9 cellular contexts compared by ENCODE assay signal in genomic region chr5:112978836-112979235, GRCh38. TPM values are rescaled to one million over a fixed set of nuclear protein-coding genes. Genes with fewer than 3 reads are reported as not detected.
A peak's percentile ranks its signal among the peaks of the same experiment; 100 is the strongest.
DNase-seq lines count a peak whose midpoint lies in the region; ATAC-seq, FAIRE-seq and TF ChIP-seq lines count a peak whose summit lies in the region.
"Had no signal": no experiment of that assay in that cellular context is flagged by ENCODE, and none has a peak within 500 bp of the region (broad histone marks: within the 10 kb centered on the region; RNA-seq: fewer than 3 reads in every experiment).

No MANE protein-coding gene starts in this region.

- no peak overlapping the region for H3K9ac ChIP-seq in HUES48 (ENCODE audit: low read depth, low read length)
- H3K9ac ChIP-seq in mesendoderm (ENCODE audit: low read length): no peak overlapping the region

- WGBS in mesendoderm (ENCODE audit: extremely low coverage, insufficient coverage, low lambda C conversion rate): no CpG with 5 or more reads among the region's 2 CpGs

- no peak overlapping the region for H3K18ac ChIP-seq in mesendoderm (ENCODE audit: low read length)

- H3K4me2 ChIP-seq in mesendoderm (ENCODE audit: low read length): no peak overlapping the region

- peaks cover 49% of the 10 kb centered on the region for H3K79me2 ChIP-seq in mesendoderm (ENCODE audit: control insufficient read depth, insufficient read depth, low read length)

- H4K8ac ChIP-seq in mesendoderm (ENCODE audit: low read depth, low read length): no peak overlapping the region

- intact Hi-C loops in Calu3 (cut with micrococcal nuclease; ENCODE audit: unreplicated experiment): no loop called here

- peaks cover under 1% of the 10 kb centered on the region for H3K79me1 ChIP-seq in mesendoderm (ENCODE audit: low read length)

- H3K4me3 Mint-ChIP-seq in Calu3 (ENCODE audit: low read depth, unreplicated experiment): peak overlapping the region; percentile 83
- peak overlapping the region; percentile 94 for H3K4me3 Mint-ChIP-seq in activated T-helper 17 cell treated with anti-CD3 and anti-CD28 coated beads, Interleukin-2, amount 50 U/mL, for 72 hours

- H2BK120ac ChIP-seq in mesendoderm (ENCODE audit: low read depth, low read length): no peak overlapping the region

- H2BK5ac ChIP-seq in mesendoderm (ENCODE audit: low read length): no peak overlapping the region

- H3K27ac ChIP-seq in HUES48 (ENCODE audit: low read depth, low read length) (peak overlapping the region; percentile 7), mesendoderm (ENCODE audit: low read depth, low read length) (no peak overlapping the region)
- H3K27ac ChIP-seq: prostate gland had no signal

- H3K9me3 ChIP-seq in HUES48 (ENCODE audit: control insufficient read depth, insufficient read depth, low read length): no peaks in the 10 kb centered on the region
- H3K9me3 ChIP-seq: prostate gland had no signal

- CTCF ChIA-PET in Calu3 (lab: Charles Lee): interaction anchor here (0.6 to 1.4 kb wide), 2 partner anchors 17 to 19 kb away, joined by 3 to 4 read pairs; no protein-coding TSS in a partner anchor

- no peak overlapping the region for H3K56ac ChIP-seq in mesendoderm (ENCODE audit: low read length)

- H3K27ac Mint-ChIP-seq in Calu3 (ENCODE audit: unreplicated experiment): peak overlapping the region; percentile 72
- peak overlapping the region; percentile 98 for H3K27ac Mint-ChIP-seq in activated T-helper 17 cell treated with anti-CD3 and anti-CD28 coated beads, Interleukin-2, amount 50 U/mL, for 72 hours

- peaks cover 42% of the 10 kb centered on the region for H3K4me1 Mint-ChIP-seq in Calu3 (ENCODE audit: low read depth, unreplicated experiment)
- peaks cover 26% of the 10 kb centered on the region for H3K4me1 Mint-ChIP-seq in activated T-helper 17 cell treated with anti-CD3 and anti-CD28 coated beads, Interleukin-2, amount 50 U/mL, for 72 hours

- peaks cover 43% of the 10 kb centered on the region for H3K36me3 Mint-ChIP-seq in Calu3 (ENCODE audit: insufficient read depth, unreplicated experiment)
- peaks cover 67% of the 10 kb centered on the region for H3K36me3 Mint-ChIP-seq in activated T-helper 17 cell treated with anti-CD3 and anti-CD28 coated beads, Interleukin-2, amount 50 U/mL, for 72 hours (ENCODE audit: low read depth)

- H3K4me1 ChIP-seq in HUES48 (ENCODE audit: control insufficient read depth, insufficient read depth, low read length): peaks cover 46% of the 10 kb centered on the region
- peaks cover 5% of the 10 kb centered on the region for H3K4me1 ChIP-seq in mesendoderm (ENCODE audit: control insufficient read depth, low read depth, low read length)
- H3K4me1 ChIP-seq: prostate gland had no signal

- H3K27me3 ChIP-seq in HUES48 (ENCODE audit: control insufficient read depth, insufficient read depth, low read length): no peaks in the 10 kb centered on the region
- H3K27me3 ChIP-seq in mesendoderm (ENCODE audit: insufficient read depth, low read length, poor library complexity): no peaks in the 10 kb centered on the region

- H2BK15ac ChIP-seq in mesendoderm (replicated peaks; ENCODE audit: low read depth): no peak overlapping the region

- H3K9me3 Mint-ChIP-seq in Calu3 (ENCODE audit: low read depth, unreplicated experiment): no peaks in the 10 kb centered on the region
- no peaks in the 10 kb centered on the region for H3K9me3 Mint-ChIP-seq in activated T-helper 17 cell treated with anti-CD3 and anti-CD28 coated beads, Interleukin-2, amount 50 U/mL, for 72 hours

- H3K4me3 ChIP-seq in HUES48 (ENCODE audit: low read depth, low read length) (peak overlapping the region; percentile 90), mesendoderm (ENCODE audit: low read length) (no peak overlapping the region)

- no TSS peak for BruUV-seq in Calu3 (replicated peaks; lab: Mats Ljungman, UMichigan)

- no peak overlapping the region for H4K5ac ChIP-seq in mesendoderm (ENCODE audit: low read length)

- H2AK5ac ChIP-seq in mesendoderm (ENCODE audit: low read length): no peak overlapping the region

- no peak for FAIRE-seq in GM19239 (lab: Jason Lieb, UNC)

- no peak overlapping the region for H3K4ac ChIP-seq in mesendoderm (ENCODE audit: low read depth, low read length)

- H3K23ac ChIP-seq in mesendoderm (ENCODE audit: low read length): no peak overlapping the region

- no peak for TF ChIP-seq CTCF in Calu3 (IDR thresholded peaks at IDR 0.05; ENCODE audit: unreplicated experiment)

- no peaks in the 10 kb centered on the region for H3K27me3 Mint-ChIP-seq in Calu3 (ENCODE audit: unreplicated experiment)
- no peaks in the 10 kb centered on the region for H3K27me3 Mint-ChIP-seq in activated T-helper 17 cell treated with anti-CD3 and anti-CD28 coated beads, Interleukin-2, amount 50 U/mL, for 72 hours

- H3K36me3 ChIP-seq in HUES48 (ENCODE audit: control insufficient read depth, insufficient read depth, low read length): peaks cover 10% of the 10 kb centered on the region
- no peaks in the 10 kb centered on the region for H3K36me3 ChIP-seq in mesendoderm (ENCODE audit: control insufficient read depth, insufficient read depth, low read length)
- H3K36me3 ChIP-seq: prostate gland had no signal

- no peak for DNase-seq in Calu3
- peak; percentile 46 for DNase-seq in mesendoderm
- no peak for DNase-seq in GM19239 (ENCODE audit: insufficient read length, low spot score)
- no peak for DNase-seq in stimulated activated CD4-positive, alpha-beta T cell treated with anti-CD3 and anti-CD28 coated beads, Interleukin-1b, Interleukin-23, amount 100 ng/mL, for 48 hours
- no peak for DNase-seq in middle frontal gyrus (ENCODE audit: extremely low spot score, low spot score)
- DNase-seq: NCI-H446 had no signal

- ATAC-seq in activated T-helper 17 cell treated with anti-CD3 and anti-CD28 coated beads, Interleukin-2, amount 50 U/mL, for 72 hours (replicated peaks): no peak

RNA-seq across cellular contexts. Expression of gene DCP2, which starts 2.2 kb away (rescaled TPM):
- 56.0 and 57.8 TPM in 2 replicates for total RNA-seq in Calu3 (2022)
- 10 to 100 TPM; 66.6 to 88.0 TPM for total RNA-seq in activated T-helper 17 cell treated with anti-CD3 and anti-CD28 coated beads, Interleukin-2, amount 50 U/mL, for 72 hours
- polyA plus RNA-seq in mesendoderm (2013, experiment 1 of 2): 43.9 TPM
- 45.1 TPM for polyA plus RNA-seq in mesendoderm (2013, experiment 2 of 2)

RNA-seq across cellular contexts. Expression of gene REEP5, which starts 56.8 kb away (rescaled TPM):
- total RNA-seq in Calu3 (2022): 123 and 130 TPM in 2 replicates
- 10 to 100 TPM; 42.3 to 80.3 TPM for total RNA-seq in activated T-helper 17 cell treated with anti-CD3 and anti-CD28 coated beads, Interleukin-2, amount 50 U/mL, for 72 hours
- 36.5 TPM for polyA plus RNA-seq in mesendoderm (2013, experiment 1 of 2)
- polyA plus RNA-seq in mesendoderm (2013, experiment 2 of 2): 34.7 TPM
